1 cellular context compared by ENCODE assay signal in genomic region chr14:100446572-100446971, GRCh38.
TF ChIP-seq lines count a peak whose summit lies in the region.

No MANE protein-coding gene starts in this region.

TF ChIP-seq in HEK293, 187 proteins besides CTCF, POLR2A, EP300 and RAD21 (continued from another document):
- TF ChIP-seq, protein P1, sequence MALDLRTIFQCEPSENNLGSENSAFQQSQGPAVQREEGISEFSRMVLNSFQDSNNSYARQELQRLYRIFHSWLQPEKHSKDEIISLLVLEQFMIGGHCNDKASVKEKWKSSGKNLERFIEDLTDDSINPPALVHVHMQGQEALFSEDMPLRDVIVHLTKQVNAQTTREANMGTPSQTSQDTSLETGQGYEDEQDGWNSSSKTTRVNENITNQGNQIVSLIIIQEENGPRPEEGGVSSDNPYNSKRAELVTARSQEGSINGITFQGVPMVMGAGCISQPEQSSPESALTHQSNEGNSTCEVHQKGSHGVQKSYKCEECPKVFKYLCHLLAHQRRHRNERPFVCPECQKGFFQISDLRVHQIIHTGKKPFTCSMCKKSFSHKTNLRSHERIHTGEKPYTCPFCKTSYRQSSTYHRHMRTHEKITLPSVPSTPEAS (tag by site-specific recombination; IDR thresholded peaks at IDR 0.05), result no peak
- TF ChIP-seq MEIS1 (CRISPR knock-in tag; IDR thresholded peaks at IDR 0.05; ENCODE audit: borderline replicate concordance), result no peak
- no peak for TF ChIP-seq WT1 (tag by site-specific recombination; IDR thresholded peaks at IDR 0.05)
- TF ChIP-seq ZXDB (tag by site-specific recombination; IDR thresholded peaks at IDR 0.05), result no peak
- TF ChIP-seq ZNF561 (tag by site-specific recombination; IDR thresholded peaks at IDR 0.05; ENCODE audit: borderline replicate concordance), result no peak
- TF ChIP-seq, protein P2, sequence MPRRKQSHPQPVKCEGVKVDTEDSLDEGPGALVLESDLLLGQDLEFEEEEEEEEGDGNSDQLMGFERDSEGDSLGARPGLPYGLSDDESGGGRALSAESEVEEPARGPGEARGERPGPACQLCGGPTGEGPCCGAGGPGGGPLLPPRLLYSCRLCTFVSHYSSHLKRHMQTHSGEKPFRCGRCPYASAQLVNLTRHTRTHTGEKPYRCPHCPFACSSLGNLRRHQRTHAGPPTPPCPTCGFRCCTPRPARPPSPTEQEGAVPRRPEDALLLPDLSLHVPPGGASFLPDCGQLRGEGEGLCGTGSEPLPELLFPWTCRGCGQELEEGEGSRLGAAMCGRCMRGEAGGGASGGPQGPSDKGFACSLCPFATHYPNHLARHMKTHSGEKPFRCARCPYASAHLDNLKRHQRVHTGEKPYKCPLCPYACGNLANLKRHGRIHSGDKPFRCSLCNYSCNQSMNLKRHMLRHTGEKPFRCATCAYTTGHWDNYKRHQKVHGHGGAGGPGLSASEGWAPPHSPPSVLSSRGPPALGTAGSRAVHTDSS (tag by site-specific recombination; IDR thresholded peaks at IDR 0.05), result no peak
- no peak for TF ChIP-seq ZNF521 (tag by site-specific recombination; IDR thresholded peaks at IDR 0.05)
- peak; percentile 55; the same call in 1 of the 2 replicates for TF ChIP-seq ZBTB17 (tag by site-specific recombination; IDR thresholded peaks at IDR 0.05)
- TF ChIP-seq, protein P3, sequence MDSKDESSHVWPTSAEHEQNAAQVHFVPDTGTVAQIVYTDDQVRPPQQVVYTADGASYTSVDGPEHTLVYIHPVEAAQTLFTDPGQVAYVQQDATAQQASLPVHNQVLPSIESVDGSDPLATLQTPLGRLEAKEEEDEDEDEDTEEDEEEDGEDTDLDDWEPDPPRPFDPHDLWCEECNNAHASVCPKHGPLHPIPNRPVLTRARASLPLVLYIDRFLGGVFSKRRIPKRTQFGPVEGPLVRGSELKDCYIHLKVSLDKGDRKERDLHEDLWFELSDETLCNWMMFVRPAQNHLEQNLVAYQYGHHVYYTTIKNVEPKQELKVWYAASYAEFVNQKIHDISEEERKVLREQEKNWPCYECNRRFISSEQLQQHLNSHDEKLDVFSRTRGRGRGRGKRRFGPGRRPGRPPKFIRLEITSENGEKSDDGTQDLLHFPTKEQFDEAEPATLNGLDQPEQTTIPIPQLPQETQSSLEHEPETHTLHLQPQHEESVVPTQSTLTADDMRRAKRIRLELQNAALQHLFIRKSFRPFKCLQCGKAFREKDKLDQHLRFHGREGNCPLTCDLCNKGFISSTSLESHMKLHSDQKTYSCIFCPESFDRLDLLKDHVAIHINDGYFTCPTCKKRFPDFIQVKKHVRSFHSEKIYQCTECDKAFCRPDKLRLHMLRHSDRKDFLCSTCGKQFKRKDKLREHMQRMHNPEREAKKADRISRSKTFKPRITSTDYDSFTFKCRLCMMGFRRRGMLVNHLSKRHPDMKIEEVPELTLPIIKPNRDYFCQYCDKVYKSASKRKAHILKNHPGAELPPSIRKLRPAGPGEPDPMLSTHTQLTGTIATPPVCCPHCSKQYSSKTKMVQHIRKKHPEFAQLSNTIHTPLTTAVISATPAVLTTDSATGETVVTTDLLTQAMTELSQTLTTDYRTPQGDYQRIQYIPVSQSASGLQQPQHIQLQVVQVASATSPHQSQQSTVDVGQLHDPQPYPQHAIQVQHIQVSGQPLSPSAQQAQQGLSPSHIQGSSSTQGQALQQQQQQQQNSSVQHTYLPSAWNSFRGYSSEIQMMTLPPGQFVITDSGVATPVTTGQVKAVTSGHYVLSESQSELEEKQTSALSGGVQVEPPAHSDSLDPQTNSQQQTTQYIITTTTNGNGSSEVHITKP (tag by site-specific recombination; IDR thresholded peaks at IDR 0.05), result 0 out of 2 replicates have a peak, but pooled peaks have one; percentile 51
- no peak for TF ChIP-seq ZNF645 (tag by site-specific recombination; IDR thresholded peaks at IDR 0.05)
- TF ChIP-seq BCL11B (tag by site-specific recombination; IDR thresholded peaks at IDR 0.05; ENCODE audit: low read depth), result no peak
- TF ChIP-seq ZNF221 (tag by site-specific recombination; IDR thresholded peaks at IDR 0.05; ENCODE audit: borderline replicate concordance), result no peak
- no peak for TF ChIP-seq SALL2 (tag by site-specific recombination; IDR thresholded peaks at IDR 0.05; ENCODE audit: borderline replicate concordance)
- TF ChIP-seq SP2 (tag by site-specific recombination; IDR thresholded peaks at IDR 0.05), result peak; percentile 24; the same call in 1 of the 2 replicates
- TF ChIP-seq MYNN (tag by site-specific recombination; IDR thresholded peaks at IDR 0.05; ENCODE audit: borderline replicate concordance), result no peak
